Comparison of ENCODE assay signal across 1 cellular context in genomic region chr11:120185678-120186407, GRCh38.
TF ChIP-seq lines count a peak whose summit lies in the region.

No MANE protein-coding gene starts in this region.

TF ChIP-seq in IMR-90, 13 proteins besides CTCF, POLR2A, EP300 and RAD21:
- no peak for TF ChIP-seq ELK1 (IDR thresholded peaks at IDR 0.05; ENCODE audit: borderline replicate concordance, low read depth, low read length)
- no peak for TF ChIP-seq CHD1 (IDR thresholded peaks at IDR 0.05; ENCODE audit: low read depth, low read length)
- no peak for TF ChIP-seq NFE2L2 (IDR thresholded peaks at IDR 0.05; ENCODE audit: low read depth, low read length)
- TF ChIP-seq RFX5 (IDR thresholded peaks at IDR 0.05; ENCODE audit: low read depth, low read length), result no peak
- TF ChIP-seq MAZ (IDR thresholded peaks at IDR 0.05; ENCODE audit: borderline replicate concordance, low read depth, low read length), result no peak
- TF ChIP-seq FOS (IDR thresholded peaks at IDR 0.05; ENCODE audit: low read depth, low read length), result no peak
- TF ChIP-seq USF2 (IDR thresholded peaks at IDR 0.05; ENCODE audit: low read depth, low read length), result no peak
- no peak for TF ChIP-seq RCOR1 (IDR thresholded peaks at IDR 0.05; ENCODE audit: insufficient replicate concordance, low read length)
- no peak for TF ChIP-seq MXI1 (IDR thresholded peaks at IDR 0.05; ENCODE audit: borderline replicate concordance, low read depth, low read length)
TF ChIP-seq in IMR-90: peak in this region for 0.
